ENCODE assay signal across 9 cellular contexts in genomic region chr11:81497202-81497804, GRCh38.
A peak's percentile ranks its signal among the peaks of the same experiment; 100 is the strongest.
DNase-seq lines count a peak whose midpoint lies in the region; ATAC-seq, FAIRE-seq and TF ChIP-seq lines count a peak whose summit lies in the region.
"Had no signal": no experiment of that assay in that cellular context is flagged by ENCODE, and none has a peak within 500 bp of the region (broad histone marks: within the 10 kb centered on the region; RNA-seq: fewer than 3 reads in every experiment).

No MANE protein-coding gene starts in this region.

- no peaks in the 10 kb centered on the region for H3K4me1 ChIP-seq in esophagus squamous epithelium

- ATAC-seq in HG03565 (IDR thresholded peaks at IDR 0.05; ENCODE audit: unreplicated experiment): peak; percentile 79

- H3K36me3 ChIP-seq in esophagus squamous epithelium: no peaks in the 10 kb centered on the region
- H3K36me3 ChIP-seq: BLaER1 treated with 17β-estradiol and CSF1 and Interleukin-3, amounts not matched to agents 10 nM and 100 nM had no signal

- WGBS in esophagus squamous epithelium, 2 donors: 15 to 18% methylated on average over 5 of the region's 5 CpGs

- H3K4me3 ChIP-seq in esophagus squamous epithelium (no peak overlapping the region), retinal pigment epithelial cell (ENCODE audit: low read length) (no peak overlapping the region)
- H3K4me3 ChIP-seq: BLaER1 treated with 17β-estradiol and CSF1 and Interleukin-3, amounts not matched to agents 10 nM and 100 nM had no signal

- TF ChIP-seq POLR2A in esophagus squamous epithelium (IDR thresholded peaks at IDR 0.05): no peak

- peak; percentile 37 for FAIRE-seq in RCC 7860 (lab: Jason Lieb, UNC)

- H3K9me3 ChIP-seq in esophagus squamous epithelium: no peaks in the 10 kb centered on the region
- H3K9me3 ChIP-seq: BLaER1 treated with 17β-estradiol and CSF1 and Interleukin-3, amounts not matched to agents 10 nM and 100 nM had no signal

- DNase-seq in NCI-H2081 (lab: John Stamatoyannopoulos, UW) (peak; percentile 14 to 26), NCI-H2081 treated with DMSO at 0.1 percent for 48 hours (lab: John Stamatoyannopoulos, UW) (no peak), GM19238 (ENCODE audit: insufficient read length, low spot score) (peak; percentile 2), RCC 7860 (ENCODE audit: low spot score) (peak; percentile 30), esophagus squamous epithelium (lab: John Stamatoyannopoulos, UW) (no peak), retinal pigment epithelial cell (ENCODE audit: low read depth) (no peak)
- DNase-seq in effector CD4-positive, alpha-beta T cell: no peak

- intact Hi-C loops in esophagus squamous epithelium (cut with DNase I): no loop called here

- H3K27ac ChIP-seq in esophagus squamous epithelium: no peak overlapping the region
- H3K27ac ChIP-seq: BLaER1 treated with 17β-estradiol and CSF1 and Interleukin-3, amounts not matched to agents 10 nM and 100 nM had no signal

- H3K27me3 ChIP-seq in esophagus squamous epithelium: no peaks in the 10 kb centered on the region
- H3K27me3 ChIP-seq: BLaER1 treated with 17β-estradiol and CSF1 and Interleukin-3, amounts not matched to agents 10 nM and 100 nM had no signal

- TF ChIP-seq CTCF in esophagus squamous epithelium (IDR thresholded peaks at IDR 0.05): peak in 4 of 6 experiments; percentile 24 to 54 (median 44)
- TF ChIP-seq CTCF in retinal pigment epithelial cell (conservative IDR thresholded peaks at IDR 0.05; ENCODE audit: low read depth, low read length): peak; percentile 68

Comparison
In these comparisons a context has a peak if more than half of its experiments do, and no peak if none do; other contexts are left out.
1. DNase-seq: peak in NCI-H2081 (2 of 2), GM19238 (single experiment) and RCC 7860 (single experiment); none in NCI-H2081 treated with DMSO at 0.1 percent for 48 hours (single experiment), esophagus squamous epithelium (single experiment), retinal pigment epithelial cell (single experiment) and effector CD4-positive, alpha-beta T cell (single experiment).